In the genomic region with DNA sequence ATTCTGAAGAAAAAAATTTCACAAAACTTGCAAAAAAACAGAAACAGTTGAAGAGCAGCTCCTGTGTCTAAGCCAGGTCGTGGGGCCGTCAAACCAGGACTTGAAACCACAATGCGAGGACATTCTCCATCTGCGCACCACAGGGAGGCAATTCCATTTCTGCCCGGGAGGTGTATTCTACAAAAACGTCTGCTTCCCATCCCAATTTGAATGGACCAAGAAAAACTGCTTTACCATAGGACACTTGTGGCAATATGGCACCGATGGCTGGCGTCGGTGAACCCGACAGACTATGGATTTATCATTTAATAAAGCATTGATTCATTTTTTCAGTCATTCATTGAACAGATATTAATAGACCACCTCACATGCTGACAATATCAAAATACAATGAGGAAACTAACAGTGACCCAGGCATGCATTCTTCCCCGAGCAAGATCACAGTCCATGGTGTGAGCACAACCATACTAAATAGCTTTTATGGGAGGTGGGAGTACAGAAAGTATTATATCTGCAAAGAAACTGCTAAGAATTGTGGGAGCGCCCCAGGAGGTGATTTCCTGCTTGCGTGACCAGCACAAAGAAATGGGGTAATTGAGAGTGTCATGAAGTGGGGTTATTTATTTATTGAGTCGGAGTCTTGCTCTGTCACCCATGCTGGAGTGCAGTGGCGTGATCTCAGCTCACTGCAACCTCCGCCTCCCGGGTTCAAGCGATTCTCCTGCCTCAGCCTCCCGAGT, we compare ENCODE assay signal across 1 cellular context.
TF ChIP-seq lines count a peak whose summit lies in the region.

No MANE protein-coding gene starts in this region.

TF ChIP-seq in SK-N-SH treated with all-trans-retinoic acid at 6 μM for 48 hours, 23 proteins besides CTCF, POLR2A, EP300 and RAD21:
- no peak for TF ChIP-seq ZNF565 (CRISPR knock-in tag; conservative IDR thresholded peaks at IDR 0.05; ENCODE audit: low read depth)
- no peak for TF ChIP-seq ZC3H10 (CRISPR knock-in tag; IDR thresholded peaks at IDR 0.05)
- no peak for TF ChIP-seq ESRRG (CRISPR knock-in tag; IDR thresholded peaks at IDR 0.05)
- TF ChIP-seq, protein P1, sequence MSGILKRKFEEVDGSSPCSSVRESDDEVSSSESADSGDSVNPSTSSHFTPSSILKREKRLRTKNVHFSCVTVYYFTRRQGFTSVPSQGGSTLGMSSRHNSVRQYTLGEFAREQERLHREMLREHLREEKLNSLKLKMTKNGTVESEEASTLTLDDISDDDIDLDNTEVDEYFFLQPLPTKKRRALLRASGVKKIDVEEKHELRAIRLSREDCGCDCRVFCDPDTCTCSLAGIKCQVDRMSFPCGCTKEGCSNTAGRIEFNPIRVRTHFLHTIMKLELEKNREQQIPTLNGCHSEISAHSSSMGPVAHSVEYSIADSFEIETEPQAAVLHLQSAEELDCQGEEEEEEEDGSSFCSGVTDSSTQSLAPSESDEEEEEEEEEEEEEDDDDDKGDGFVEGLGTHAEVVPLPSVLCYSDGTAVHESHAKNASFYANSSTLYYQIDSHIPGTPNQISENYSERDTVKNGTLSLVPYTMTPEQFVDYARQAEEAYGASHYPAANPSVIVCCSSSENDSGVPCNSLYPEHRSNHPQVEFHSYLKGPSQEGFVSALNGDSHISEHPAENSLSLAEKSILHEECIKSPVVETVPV (CRISPR knock-in tag; IDR thresholded peaks at IDR 0.05) = no peak
- TF ChIP-seq, protein P2, sequence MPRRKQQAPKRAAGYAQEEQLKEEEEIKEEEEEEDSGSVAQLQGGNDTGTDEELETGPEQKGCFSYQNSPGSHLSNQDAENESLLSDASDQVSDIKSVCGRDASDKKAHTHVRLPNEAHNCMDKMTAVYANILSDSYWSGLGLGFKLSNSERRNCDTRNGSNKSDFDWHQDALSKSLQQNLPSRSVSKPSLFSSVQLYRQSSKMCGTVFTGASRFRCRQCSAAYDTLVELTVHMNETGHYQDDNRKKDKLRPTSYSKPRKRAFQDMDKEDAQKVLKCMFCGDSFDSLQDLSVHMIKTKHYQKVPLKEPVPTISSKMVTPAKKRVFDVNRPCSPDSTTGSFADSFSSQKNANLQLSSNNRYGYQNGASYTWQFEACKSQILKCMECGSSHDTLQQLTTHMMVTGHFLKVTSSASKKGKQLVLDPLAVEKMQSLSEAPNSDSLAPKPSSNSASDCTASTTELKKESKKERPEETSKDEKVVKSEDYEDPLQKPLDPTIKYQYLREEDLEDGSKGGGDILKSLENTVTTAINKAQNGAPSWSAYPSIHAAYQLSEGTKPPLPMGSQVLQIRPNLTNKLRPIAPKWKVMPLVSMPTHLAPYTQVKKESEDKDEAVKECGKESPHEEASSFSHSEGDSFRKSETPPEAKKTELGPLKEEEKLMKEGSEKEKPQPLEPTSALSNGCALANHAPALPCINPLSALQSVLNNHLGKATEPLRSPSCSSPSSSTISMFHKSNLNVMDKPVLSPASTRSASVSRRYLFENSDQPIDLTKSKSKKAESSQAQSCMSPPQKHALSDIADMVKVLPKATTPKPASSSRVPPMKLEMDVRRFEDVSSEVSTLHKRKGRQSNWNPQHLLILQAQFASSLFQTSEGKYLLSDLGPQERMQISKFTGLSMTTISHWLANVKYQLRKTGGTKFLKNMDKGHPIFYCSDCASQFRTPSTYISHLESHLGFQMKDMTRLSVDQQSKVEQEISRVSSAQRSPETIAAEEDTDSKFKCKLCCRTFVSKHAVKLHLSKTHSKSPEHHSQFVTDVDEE (CRISPR knock-in tag; IDR thresholded peaks at IDR 0.05) = no peak
